In genomic region chr1:161540562-161540945, GRCh38 we compare ENCODE assay signal across 8 cellular contexts. TPM values are rescaled to one million over a fixed set of nuclear protein-coding genes. Genes with fewer than 3 reads are reported as not detected.
DNase-seq lines count a peak whose midpoint lies in the region; ATAC-seq and TF ChIP-seq lines count a peak whose summit lies in the region.
"Not testable (repeated sequence)": the region's sequence is repeated elsewhere in the genome, so short reads cannot be mapped to it uniquely, and the experiment has no call there.

No MANE protein-coding gene starts in this region.

- TF ChIP-seq POLR2A in stomach (IDR thresholded peaks at IDR 0.05) = not testable (repeated sequence)

- CTCF ChIA-PET in CD8-positive, alpha-beta T cell (lab: Charles Lee) = interaction anchor here (1.2 to 1.3 kb wide), 2 partner anchors 9 to 222 kb away, joined by 3 to 6 read pairs; no protein-coding TSS in a partner anchor

- not testable (repeated sequence) for H3K36me3 Mint-ChIP-seq in CD8-positive, alpha-beta T cell; T-helper 17 cell (ENCODE audit: low read depth)

- H3K27ac ChIP-seq in CD8-positive, alpha-beta T cell (ENCODE audit: low read depth, low read length) = peak overlapping the region; percentile 46
- H3K27ac ChIP-seq in ascending aorta (peak overlapping the region; percentile 62 to 66), stomach (peak overlapping the region; percentile 38 to 77 (median 61))
- H3K27ac ChIP-seq in foreskin keratinocyte; muscle layer of colon (ENCODE audit: low read depth, low read length): not testable (repeated sequence)

- H3K4me1 ChIP-seq in CD8-positive, alpha-beta T cell (ENCODE audit: insufficient read depth, low read length) = peaks cover 44% of the 10 kb centered on the region
- H3K4me1 ChIP-seq in ascending aorta; foreskin keratinocyte; muscle layer of colon (ENCODE audit: insufficient read depth, low read length): not testable (repeated sequence)
- H3K4me1 ChIP-seq in stomach = peaks cover 0 to 16% (median 7%) of the 10 kb centered on the region in 4 donors

- not testable (repeated sequence) for H3K9me3 Mint-ChIP-seq in CD8-positive, alpha-beta T cell

- H3K9ac ChIP-seq in muscle layer of colon (ENCODE audit: low read length) = peak overlapping the region; percentile 65

- intact Hi-C loops in CD8-positive, alpha-beta T cell (cut with DNase I, micrococcal nuclease) = loop anchor here (1.0 to 5.0 kb wide), 2 partner anchors 9 to 143 kb away; no protein-coding TSS in a partner anchor
- intact Hi-C loops in ascending aorta (cut with DNase I); stomach (cut with DNase I; ENCODE audit: low total_unique reads): not testable (repeated sequence)

- peaks cover 51% of the 10 kb centered on the region for H3K4me1 Mint-ChIP-seq in CD8-positive, alpha-beta T cell (ENCODE audit: low read depth)
- H3K4me1 Mint-ChIP-seq in T-helper 17 cell = peaks cover 37% of the 10 kb centered on the region

- not testable (repeated sequence) for H3K27me3 ChIP-seq in CD8-positive, alpha-beta T cell (ENCODE audit: insufficient read depth, low read length); MG63; ascending aorta; foreskin keratinocyte; muscle layer of colon (ENCODE audit: control insufficient read depth in 1 of 2, insufficient read depth in 2 of 2, low read length in 2 of 2); stomach

- TF ChIP-seq CTCF in CD8-positive, alpha-beta T cell (IDR thresholded peaks at IDR 0.05); ascending aorta (IDR thresholded peaks at IDR 0.05); foreskin keratinocyte (conservative IDR thresholded peaks at IDR 0.05); stomach (IDR thresholded peaks at IDR 0.05): not testable (repeated sequence)

- WGBS in stomach, 5 donors = 30 to 48% (median 42%) methylated on average over 10 of the region's 10 CpGs

- POLR2A ChIA-PET in CD8-positive, alpha-beta T cell (lab: Charles Lee) = interaction anchor here (1.3 kb wide), 1 partner anchor 209 kb away, joined by 5 read pairs; the partner anchor contains the start of gene DUSP12

- DNase-seq in CD8-positive, alpha-beta T cell = peak in 1 of 7 experiments; percentile 33
- DNase-seq in MG63 = peak; percentile 18
- DNase-seq in T-helper 17 cell; ascending aorta (ENCODE audit: low spot score in 2 of 2); foreskin keratinocyte; stomach: not testable (repeated sequence)

- ATAC-seq in CD8-positive, alpha-beta T cell = peak; percentile 3
- peak; percentile 16 for ATAC-seq in GM21825 (IDR thresholded peaks at IDR 0.05; ENCODE audit: unreplicated experiment)
- not testable (repeated sequence) for ATAC-seq in T-helper 17 cell
- ATAC-seq in foreskin keratinocyte = peak; percentile 17

- H3K27ac Mint-ChIP-seq in CD8-positive, alpha-beta T cell = peak overlapping the region; percentile 95
- H3K27ac Mint-ChIP-seq in T-helper 17 cell = peak overlapping the region; percentile 99

- H3K4me3 Mint-ChIP-seq in CD8-positive, alpha-beta T cell = peak overlapping the region; percentile 91
- peak overlapping the region; percentile 94 for H3K4me3 Mint-ChIP-seq in T-helper 17 cell

- H3K27me3 Mint-ChIP-seq in CD8-positive, alpha-beta T cell (ENCODE audit: low read depth); T-helper 17 cell: not testable (repeated sequence)

- peak overlapping the region; percentile 39 for H3K4me3 ChIP-seq in CD8-positive, alpha-beta T cell (ENCODE audit: low read depth, low read length)
- H3K4me3 ChIP-seq in MG63 = not testable (repeated sequence)
- peak overlapping the region; percentile 58 to 68 for H3K4me3 ChIP-seq in ascending aorta
- peak overlapping the region; percentile 45 to 94 for H3K4me3 ChIP-seq in muscle layer of colon (ENCODE audit: low read depth in 1 of 2, low read length in 2 of 2)
- H3K4me3 ChIP-seq in stomach = peak overlapping the region; percentile 37 to 49 (median 47)

- not testable (repeated sequence) for H3K36me3 ChIP-seq in CD8-positive, alpha-beta T cell (ENCODE audit: insufficient read depth, low read length); MG63; ascending aorta; muscle layer of colon (ENCODE audit: insufficient read depth, low read length); stomach

- H3K9me3 ChIP-seq in CD8-positive, alpha-beta T cell (ENCODE audit: low read length); MG63; T-helper 17 cell (ENCODE audit: control insufficient read depth, low read length, poor library complexity, severe bottlenecking); ascending aorta; muscle layer of colon (ENCODE audit: low read length); stomach: not testable (repeated sequence)

- TF ChIP-seq EP300 in stomach (IDR thresholded peaks at IDR 0.05) = not testable (repeated sequence)

RNA-seq across cellular contexts. Expression of gene FCGR3A, which starts 9.1 kb away (rescaled TPM):
- under 1 TPM; 0.98 to 1.00 TPM for total RNA-seq in CD8-positive, alpha-beta T cell
- total RNA-seq in MG63 (2014; rRNA removed; shearing (Covaris generic); ENCODE audit: low replicate concordance) = not detected in 2 replicates
- total RNA-seq in T-helper 17 cell (1 to 10 TPM in 1 of 2 donors, under 1 TPM in 1; 0.31 to 4.3 TPM), ascending aorta (8.8 TPM), foreskin keratinocyte (not detected in 2 replicates), stomach (10 to 100 TPM in 2 of 5 donors, 1 to 10 TPM in 2, not detected in 1; 2.2 to 13.5 (median 9.8) TPM)
- polyA plus RNA-seq in foreskin keratinocyte (not detected in 2 replicates), stomach (10 to 100 TPM in 1 of 3 donors, 1 to 10 TPM in 2; 2.8 to 18.0 (median 5.8) TPM)

RNA-seq across cellular contexts. Expression of gene HSPA6, which starts 16.2 kb away (rescaled TPM):
- total RNA-seq in CD8-positive, alpha-beta T cell = under 1 TPM; 0.17 to 0.30 TPM
- total RNA-seq in MG63 (2014; rRNA removed; shearing (Covaris generic); ENCODE audit: low replicate concordance) = 1.1 and 1.9 TPM in 2 replicates
- total RNA-seq in T-helper 17 cell = under 1 TPM; 0.27 to 0.50 TPM
- total RNA-seq in ascending aorta = 1.9 TPM
- 0.28 and 0.37 TPM in 2 replicates for total RNA-seq in foreskin keratinocyte
- polyA plus RNA-seq in foreskin keratinocyte = 0.16 and 0.29 TPM in 2 replicates
- total RNA-seq in stomach = under 1 TPM in 3 of 5 donors, not detected in 2; 0.45 to 0.73 (median 0.58) TPM
- polyA plus RNA-seq in stomach = 1 to 10 TPM in 1 of 3 donors, under 1 TPM in 2; 0.61 to 2.9 (median 0.98) TPM

RNA-seq across cellular contexts. Expression of gene FCGR2A, which starts 35.3 kb away (rescaled TPM):
- total RNA-seq in CD8-positive, alpha-beta T cell = under 1 TPM; 0.31 to 0.46 TPM
- total RNA-seq in MG63 (2014; rRNA removed; shearing (Covaris generic); ENCODE audit: low replicate concordance) = 2.3 TPM in 1 of 2 replicates, not detected in the other
- 1 to 10 TPM; 2.5 to 6.1 TPM for total RNA-seq in T-helper 17 cell
- total RNA-seq in ascending aorta = 23.6 TPM
- total RNA-seq in foreskin keratinocyte = not detected in 2 replicates
- polyA plus RNA-seq in foreskin keratinocyte = not detected in 2 replicates
- 10 to 100 TPM in 3 of 5 donors, 1 to 10 TPM in 2; 2.0 to 91.0 (median 24.3) TPM for total RNA-seq in stomach
- polyA plus RNA-seq in stomach = 10 to 100 TPM in 2 of 3 donors, 1 to 10 TPM in 1; 4.5 to 26.6 (median 12.2) TPM
